1 cellular context compared by ENCODE assay signal in genomic region chr19:3618811-3619630, GRCh38.
A peak's percentile ranks its signal among the peaks of the same experiment; 100 is the strongest.
TF ChIP-seq lines count a peak whose summit lies in the region.

No MANE protein-coding gene starts in this region.

TF ChIP-seq in K562, 482 proteins besides CTCF, POLR2A, EP300 and RAD21 (continued from another document):
- no peak for TF ChIP-seq RB1 (IDR thresholded peaks at IDR 0.05; ENCODE audit: low read depth)
- TF ChIP-seq XRCC3 (IDR thresholded peaks at IDR 0.05): no peak
- TF ChIP-seq GTF2F1 (IDR thresholded peaks at IDR 0.05; ENCODE audit: low read depth, low read length): no peak
- TF ChIP-seq IRF1 (CRISPR knock-in tag; IDR thresholded peaks at IDR 0.05; ENCODE audit: borderline replicate concordance): no peak
- TF ChIP-seq KDM1A (IDR thresholded peaks at IDR 0.05): peak in 1 of 2 experiments; percentile 21; a peak in 1 of 4 replicates
- no peak for TF ChIP-seq NKRF (IDR thresholded peaks at IDR 0.05; ENCODE audit: borderline replicate concordance)
- TF ChIP-seq CREB1 (IDR thresholded peaks at IDR 0.05): no peak
- TF ChIP-seq CREB1 (CRISPR knock-in tag; IDR thresholded peaks at IDR 0.05): no peak
- no peak for TF ChIP-seq SREBF1 (IDR thresholded peaks at IDR 0.05; ENCODE audit: borderline replicate concordance, low read depth, low read length)
- no peak for TF ChIP-seq ZNF699 (CRISPR knock-in tag; IDR thresholded peaks at IDR 0.05; ENCODE audit: insufficient replicate concordance)
